Comparison of ENCODE assay signal across 15 cellular contexts in the genomic region with DNA sequence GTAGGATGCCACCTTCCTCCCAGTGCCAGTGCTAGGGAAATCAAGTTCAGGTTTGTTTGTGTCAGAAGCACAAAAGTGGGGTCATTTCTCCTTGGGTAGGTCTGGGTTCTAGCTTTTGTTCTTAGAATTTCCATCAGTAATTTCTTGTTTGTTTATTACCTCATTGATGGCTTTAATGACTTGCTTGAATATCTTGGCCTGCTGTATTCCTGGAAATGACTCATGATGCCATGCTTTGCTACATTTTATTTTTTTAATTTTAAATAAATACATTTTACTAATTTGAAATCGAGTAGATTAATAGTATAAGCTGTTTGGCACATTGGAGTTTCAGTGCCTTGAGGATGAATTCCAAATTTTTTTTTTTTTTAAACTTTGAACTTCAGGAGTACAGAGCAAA.
"Had no signal": no experiment of that assay in that cellular context is flagged by ENCODE, and none has a peak within 500 bp of the region (broad histone marks: within the 10 kb centered on the region; RNA-seq: fewer than 3 reads in every experiment).

No MANE protein-coding gene starts in this region.

- ATAC-seq: body of pancreas had no signal

- H3K9ac ChIP-seq: SK-N-SH had no signal

- H3K36me3 ChIP-seq: left ventricle myocardium inferior had no signal

- H3K27ac ChIP-seq: body of pancreas, coronary artery, left ventricle myocardium inferior, testis had no signal

- H3K9me3 ChIP-seq: body of pancreas, testis had no signal

- H3K4me3 ChIP-seq: body of pancreas, coronary artery, left ventricle myocardium inferior, testis had no signal

- DNase-seq: activated CD4-positive, alpha-beta T cell treated with anti-CD3 and anti-CD28 coated beads, Interleukin-2, amount 50 U/mL, for 48 hours; activated effector memory CD4-positive, alpha-beta T cell treated with anti-CD3 and anti-CD28 coated beads, Interleukin-2, amount 50 U/mL, for 16 hours; amniotic stem cell; body of pancreas; central memory CD4-positive, alpha-beta T cell; effector memory CD4-positive, alpha-beta T cell; kidney; left ventricle myocardium inferior; mesenchymal stem cell; SK-N-SH; stimulated activated CD4-positive, alpha-beta T cell treated with anti-CD3 and anti-CD28 coated beads, Interleukin-12 subunit alpha, Interleukin-12 subunit beta, amount 100 ng/mL, for 4 hours; stimulated activated naive CD4-positive, alpha-beta T cell treated with Interleukin-2 at 50 U/mL for 16 hours; T-helper 1 cell; testis had no signal

- H3K4me2 ChIP-seq: SK-N-SH had no signal

- FAIRE-seq: kidney had no signal

- H3K27me3 ChIP-seq: body of pancreas, testis had no signal
